28 cellular contexts compared by ENCODE assay signal in the genomic region with DNA sequence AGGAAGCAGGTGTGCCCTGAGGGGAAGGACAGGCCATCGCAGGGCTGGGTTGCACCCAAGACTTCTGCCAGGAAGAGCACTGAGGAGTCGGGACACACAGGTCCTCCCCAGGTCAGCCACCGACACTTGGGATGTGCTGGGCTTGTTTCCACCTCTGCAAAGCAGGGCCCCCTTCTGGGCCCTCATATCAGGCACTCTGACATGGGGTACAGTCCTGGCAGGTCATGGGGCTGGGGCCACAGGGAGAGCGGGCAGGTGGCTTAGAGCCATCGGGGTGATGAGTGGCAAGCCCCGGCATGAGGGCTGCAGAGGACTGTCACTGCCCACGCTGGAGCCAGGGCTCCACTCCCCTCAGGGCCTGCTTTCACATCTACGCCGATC. TPM values are rescaled to one million over a fixed set of nuclear protein-coding genes. Genes with fewer than 3 reads are reported as not detected.
DNase-seq lines count a peak whose midpoint lies in the region; ATAC-seq and TF ChIP-seq lines count a peak whose summit lies in the region.
"Had no signal": no experiment of that assay in that cellular context is flagged by ENCODE, and none has a peak within 500 bp of the region (broad histone marks: within the 10 kb centered on the region; RNA-seq: fewer than 3 reads in every experiment).

No MANE protein-coding gene starts in this region.

- no peak for TF ChIP-seq CTCF in RWPE1 (conservative IDR thresholded peaks at IDR 0.05; ENCODE audit: low read depth)
- TF ChIP-seq CTCF in glutamatergic neuron (IDR thresholded peaks at IDR 0.05; ENCODE audit: partially characterized antibody, unreplicated experiment), result no peak
- TF ChIP-seq CTCF in type B pancreatic cell (conservative IDR thresholded peaks at IDR 0.05), result no peak

- H3K27ac ChIP-seq in RWPE1, result peak overlapping the region; percentile 44
- H3K27ac ChIP-seq: esophagus muscularis mucosa, KMS-11, parathyroid adenoma, right lobe of liver had no signal

- H3K36me3 Mint-ChIP-seq in glutamatergic neuron (ENCODE audit: unreplicated experiment), result no peaks in the 10 kb centered on the region
- no peaks in the 10 kb centered on the region for H3K36me3 Mint-ChIP-seq in type B pancreatic cell
- H3K36me3 Mint-ChIP-seq: activated naive CD8-positive, alpha-beta T cell; natural killer cell treated with Interleukin-12 subunit alpha and Interleukin-12 subunit beta and Interleukin-15 and Interleukin-18, amount 100 ng/mL, for 72 hours had no signal

- POLR2A ChIA-PET in RWPE1 (lab: Yijun Ruan, JAX; ENCODE audit: low non-redundant PET), result no interaction called here

- CTCF ChIA-PET in RWPE1 (lab: Yijun Ruan, JAX), result no interaction called here

- H3K4me1 Mint-ChIP-seq in glutamatergic neuron (ENCODE audit: low read depth, unreplicated experiment), result peaks cover 25% of the 10 kb centered on the region
- H3K4me1 Mint-ChIP-seq in type B pancreatic cell (ENCODE audit: unreplicated experiment), result peaks cover 3% of the 10 kb centered on the region
- H3K4me1 Mint-ChIP-seq: activated T-helper 17 cell treated with anti-CD3 and anti-CD28 coated beads, Interleukin-2, amount 50 U/mL, for 72 hours had no signal

- H3K4me3 Mint-ChIP-seq in glutamatergic neuron (ENCODE audit: unreplicated experiment) (no peak overlapping the region), type B pancreatic cell (no peak overlapping the region)
- H3K4me3 Mint-ChIP-seq: activated B cell treated with CpG ODN at 0.5 μM for 24 hours; activated naive CD8-positive, alpha-beta T cell; activated T-helper 17 cell treated with anti-CD3 and anti-CD28 coated beads, Interleukin-2, amount 50 U/mL, for 72 hours; CD4-positive, alpha-beta T cell; natural killer cell treated with Interleukin-12 subunit alpha and Interleukin-12 subunit beta and Interleukin-15 and Interleukin-18, amount 100 ng/mL, for 72 hours; stimulated activated naive CD8-positive, alpha-beta T cell treated with anti-CD3 and anti-CD28 coated beads, Interleukin-15, Interleukin-2, amounts not matched to agents 100 ng/mL and 50 ng/mL, for 24 hours had no signal

- H3K9me3 Mint-ChIP-seq in glutamatergic neuron (ENCODE audit: unreplicated experiment) (peaks cover 21% of the 10 kb centered on the region), type B pancreatic cell (no peaks in the 10 kb centered on the region)
- H3K9me3 Mint-ChIP-seq: activated B cell treated with CpG ODN at 0.5 μM for 24 hours; activated T-helper 17 cell treated with anti-CD3 and anti-CD28 coated beads, Interleukin-2, amount 50 U/mL, for 72 hours; CD4-positive, alpha-beta T cell; natural killer cell treated with Interleukin-12 subunit alpha and Interleukin-12 subunit beta and Interleukin-15 and Interleukin-18, amount 100 ng/mL, for 72 hours; stimulated activated naive CD8-positive, alpha-beta T cell treated with anti-CD3 and anti-CD28 coated beads, Interleukin-15, Interleukin-2, amounts not matched to agents 100 ng/mL and 50 ng/mL, for 24 hours had no signal

- ATAC-seq in left ventricle myocardium superior (no peak), Right ventricle myocardium inferior (no peak)
- ATAC-seq: activated T-helper 17 cell treated with anti-CD3 and anti-CD28 coated beads, Interleukin-2, amount 50 U/mL, for 72 hours; natural killer cell treated with Interleukin-12 subunit alpha and Interleukin-12 subunit beta and Interleukin-15 and Interleukin-18, amount 100 ng/mL, for 72 hours had no signal

- H3K27me3 Mint-ChIP-seq in glutamatergic neuron (ENCODE audit: unreplicated experiment) (peaks cover 26% of the 10 kb centered on the region), type B pancreatic cell (peaks cover 7% of the 10 kb centered on the region)
- H3K27me3 Mint-ChIP-seq: activated B cell treated with CpG ODN at 0.5 μM for 24 hours; activated naive CD8-positive, alpha-beta T cell; activated T-helper 17 cell treated with anti-CD3 and anti-CD28 coated beads, Interleukin-2, amount 50 U/mL, for 72 hours; CD4-positive, alpha-beta T cell; natural killer cell treated with Interleukin-12 subunit alpha and Interleukin-12 subunit beta and Interleukin-15 and Interleukin-18, amount 100 ng/mL, for 72 hours; stimulated activated naive CD8-positive, alpha-beta T cell treated with anti-CD3 and anti-CD28 coated beads, Interleukin-15, Interleukin-2, amounts not matched to agents 100 ng/mL and 50 ng/mL, for 24 hours had no signal

- H3K27ac Mint-ChIP-seq in glutamatergic neuron (ENCODE audit: unreplicated experiment) (no peak overlapping the region), type B pancreatic cell (peak overlapping the region; percentile 55)
- H3K27ac Mint-ChIP-seq: activated B cell treated with CpG ODN at 0.5 μM for 24 hours; activated naive CD8-positive, alpha-beta T cell; activated T-helper 17 cell treated with anti-CD3 and anti-CD28 coated beads, Interleukin-2, amount 50 U/mL, for 72 hours; CD4-positive, alpha-beta T cell; stimulated activated naive CD8-positive, alpha-beta T cell treated with anti-CD3 and anti-CD28 coated beads, Interleukin-15, Interleukin-2, amounts not matched to agents 100 ng/mL and 50 ng/mL, for 24 hours had no signal

- intact Hi-C loops in left ventricle myocardium superior (cut with micrococcal nuclease) (no loop called here), Right ventricle myocardium inferior (cut with DNase I) (no loop called here)

- peak; percentile 28 for DNase-seq in left ventricle myocardium superior
- no peak for DNase-seq in Right ventricle myocardium inferior (ENCODE audit: missing footprints)
- no peak for DNase-seq in RWPE1 (ENCODE audit: low spot score)
- DNase-seq in glutamatergic neuron, result peak; percentile 16
- DNase-seq in type B pancreatic cell (ENCODE audit: extremely low spot score, unreplicated experiment), result no peak
- DNase-seq in NCI-H1930 (lab: John Stamatoyannopoulos, UW), result no peak
- no peak for DNase-seq in cerebellar nuclear complex (lab: John Stamatoyannopoulos, UW)
- no peak for DNase-seq in putamen (ENCODE audit: low spot score)
- DNase-seq: activated B cell treated with CpG ODN at 0.5 μM for 24 hours; activated CD4-positive, alpha-beta T cell treated with anti-CD3 and anti-CD28 coated beads, Interleukin-2, amount 50 U/mL, for 4 hours; activated CD8-positive, alpha-beta memory T cell treated with anti-CD3 and anti-CD28 coated beads, Interleukin-2, amount 50 U/mL, for 4 hours; CD4-positive, alpha-beta T cell; DMS 273 treated with DMSO at 0.1 percent for 48 hours; effector memory CD4-positive, alpha-beta T cell; foreskin melanocyte; NCI-H82; OCI-M1; stimulated activated CD4-positive, alpha-beta T cell treated with anti-CD3 and anti-CD28 coated beads, Interleukin-12 subunit alpha, Interleukin-12 subunit beta, amount 100 ng/mL, for 4 hours; stimulated activated CD4-positive, alpha-beta T cell treated with anti-CD3 and anti-CD28 coated beads, Interleukin-4, amount 100 ng/mL, for 4 hours; T1000 had no signal

RNA-seq across cellular contexts. Expression of a gene that starts 7.9 kb away (rescaled TPM):
- total RNA-seq in left ventricle myocardium superior (4.1 TPM), Right ventricle myocardium inferior (4.3 TPM), glutamatergic neuron (ENCODE audit: unreplicated experiment) (15.9 TPM), type B pancreatic cell (ENCODE audit: low replicate concordance) (7.2 and 19.2 TPM in 2 replicates)

Comparison
In these comparisons a context has a peak if more than half of its experiments do, and no peak if none do; other contexts are left out.
1. DNase-seq: peak in left ventricle myocardium superior (single experiment) and glutamatergic neuron (single experiment); none in Right ventricle myocardium inferior (single experiment), RWPE1 (single experiment), type B pancreatic cell (single experiment), NCI-H1930 (0 of 2), cerebellar nuclear complex (0 of 2) and putamen (single experiment).